Comparison of ENCODE assay signal across 8 cellular contexts in the genomic region with DNA sequence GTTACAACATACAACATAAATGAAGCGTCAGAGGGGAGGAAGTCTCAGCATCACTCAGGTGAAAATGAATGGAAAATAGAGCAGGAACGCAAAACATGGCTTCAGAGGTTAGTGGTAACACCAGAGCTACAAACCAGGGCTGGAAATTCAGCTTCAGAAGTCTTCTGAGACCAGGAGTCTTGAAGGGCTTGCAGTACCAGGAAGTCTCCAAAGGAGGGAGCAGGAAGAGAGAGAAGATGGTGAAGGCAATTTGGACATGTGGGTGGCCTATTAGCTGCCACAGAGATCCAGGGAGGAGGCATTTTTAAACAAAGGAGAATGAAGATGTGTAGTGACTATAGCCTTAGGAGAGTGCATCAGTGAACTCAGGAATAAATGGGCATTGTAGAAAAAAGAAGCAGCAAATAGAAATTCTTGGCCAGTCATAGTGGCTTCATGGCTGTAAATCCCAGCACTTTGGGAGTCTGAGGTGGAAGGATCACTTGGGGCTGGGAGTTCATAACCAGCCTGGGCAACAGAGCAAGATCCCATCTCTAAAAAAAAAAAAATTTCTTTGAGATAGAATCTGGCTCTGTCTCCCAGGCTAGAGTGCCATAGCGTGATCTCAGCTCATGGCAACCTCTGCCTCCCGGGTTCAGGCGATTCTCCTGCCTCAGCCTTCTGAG. TPM values are rescaled to one million over a fixed set of nuclear protein-coding genes. Genes with fewer than 3 reads are reported as not detected.
DNase-seq lines count a peak whose midpoint lies in the region; ATAC-seq and TF ChIP-seq lines count a peak whose summit lies in the region.

No MANE protein-coding gene starts in this region.

- H3K36me3 Mint-ChIP-seq in activated B cell treated with CpG ODN at 0.5 μM for 24 hours (ENCODE audit: low read depth), result no peaks in the 10 kb centered on the region
- no peaks in the 10 kb centered on the region for H3K36me3 Mint-ChIP-seq in natural killer cell

- H3K4me3 Mint-ChIP-seq in activated B cell treated with CpG ODN at 0.5 μM for 24 hours, result no peak overlapping the region
- no peak overlapping the region for H3K4me3 Mint-ChIP-seq in natural killer cell

- H3K4me1 Mint-ChIP-seq in activated B cell treated with CpG ODN at 0.5 μM for 24 hours, result no peaks in the 10 kb centered on the region
- H3K4me1 Mint-ChIP-seq in natural killer cell, result no peaks in the 10 kb centered on the region

- DNase-seq in stimulated activated naive CD4-positive, alpha-beta T cell (lab: John Stamatoyannopoulos, UW), result peak in 4 of 6 experiments; percentile 14 to 55 (median 38)
- no peak for DNase-seq in stimulated activated naive CD4-positive, alpha-beta T cell treated with Interleukin-2 at 50 U/mL for 16 hours (lab: John Stamatoyannopoulos, UW)
- DNase-seq in NCI-H2196 treated with DMSO at 0.1 percent for 48 hours (lab: John Stamatoyannopoulos, UW; ENCODE audit: unreplicated experiment) (peak; percentile 15), activated B cell treated with CpG ODN at 0.5 μM for 24 hours (no peak), fibroblast of gingiva (ENCODE audit: low read depth) (peak; percentile 77), natural killer cell (no peak)

- H3K9me3 Mint-ChIP-seq in activated B cell treated with CpG ODN at 0.5 μM for 24 hours (no peaks in the 10 kb centered on the region), natural killer cell (no peaks in the 10 kb centered on the region)

- POLR2A ChIA-PET in activated B cell treated with CpG ODN at 0.5 μM for 24 hours (lab: Charles Lee), result interaction anchor here (1.1 kb wide), 1 partner anchor 50 kb away, joined by 3 read pairs; no protein-coding TSS in a partner anchor

- no peak for TF ChIP-seq CTCF in activated B cell treated with CpG ODN at 0.5 μM for 24 hours (IDR thresholded peaks at IDR 0.05)
- TF ChIP-seq CTCF in natural killer cell (IDR thresholded peaks at IDR 0.05), result peak; percentile 67

- intact Hi-C loops in activated B cell treated with CpG ODN at 0.5 μM for 24 hours (cut with micrococcal nuclease), result loop anchor here (1.0 kb wide), 1 partner anchor 170 kb away; the partner anchor contains the start of gene CCAR1
- intact Hi-C loops in natural killer cell (cut with micrococcal nuclease), result loop anchor here (2.0 kb wide), 1 partner anchor 170 kb away; the partner anchor contains the start of gene CCAR1

- ATAC-seq in HG02763 (IDR thresholded peaks at IDR 0.05; ENCODE audit: unreplicated experiment), result peak; percentile 66
- peak; percentile 75 for ATAC-seq in activated B cell treated with CpG ODN at 0.5 μM for 24 hours (ENCODE audit: low read depth)
- ATAC-seq in natural killer cell, result peak; percentile 74 to 86 (median 81)
- no peak for ATAC-seq in GM18520 (IDR thresholded peaks at IDR 0.05; ENCODE audit: unreplicated experiment)

- H3K27me3 Mint-ChIP-seq in activated B cell treated with CpG ODN at 0.5 μM for 24 hours (peaks cover 4% of the 10 kb centered on the region), natural killer cell (ENCODE audit: low read depth in 2 of 2) (no peaks in the 10 kb centered on the region)

- CTCF ChIA-PET in activated B cell treated with CpG ODN at 0.5 μM for 24 hours (lab: Charles Lee), result interaction anchor here (0.6 to 1.1 kb wide), 2 partner anchors 9 to 21 kb away, joined by 3 read pairs; partner anchors contain the start of gene TET1

- H3K27ac Mint-ChIP-seq in activated B cell treated with CpG ODN at 0.5 μM for 24 hours, result no peak overlapping the region
- no peak overlapping the region for H3K27ac Mint-ChIP-seq in natural killer cell

RNA-seq across cellular contexts. Expression of gene TET1, which starts 9.3 kb away (rescaled TPM):
- total RNA-seq in activated B cell treated with CpG ODN at 0.5 μM for 24 hours (0.54 and 0.69 TPM in 2 replicates), natural killer cell (1 to 10 TPM; 4.0 to 5.9 (median 4.5) TPM)

RNA-seq across cellular contexts. Expression of gene SLC25A16, which starts 23.6 kb away (rescaled TPM):
- 16.1 and 22.9 TPM in 2 replicates for total RNA-seq in activated B cell treated with CpG ODN at 0.5 μM for 24 hours
- total RNA-seq in natural killer cell, result 10 to 100 TPM; 30.2 to 31.5 (median 31.1) TPM

Comparison
In these comparisons a context has a peak if more than half of its experiments do, and no peak if none do; other contexts are left out.
1. DNase-seq: peak in stimulated activated naive CD4-positive, alpha-beta T cell (4 of 6), NCI-H2196 treated with DMSO at 0.1 percent for 48 hours (single experiment) and fibroblast of gingiva (single experiment); none in stimulated activated naive CD4-positive, alpha-beta T cell treated with Interleukin-2 at 50 U/mL for 16 hours (single experiment), activated B cell treated with CpG ODN at 0.5 μM for 24 hours (single experiment) and natural killer cell (single experiment).